In the genomic region with DNA sequence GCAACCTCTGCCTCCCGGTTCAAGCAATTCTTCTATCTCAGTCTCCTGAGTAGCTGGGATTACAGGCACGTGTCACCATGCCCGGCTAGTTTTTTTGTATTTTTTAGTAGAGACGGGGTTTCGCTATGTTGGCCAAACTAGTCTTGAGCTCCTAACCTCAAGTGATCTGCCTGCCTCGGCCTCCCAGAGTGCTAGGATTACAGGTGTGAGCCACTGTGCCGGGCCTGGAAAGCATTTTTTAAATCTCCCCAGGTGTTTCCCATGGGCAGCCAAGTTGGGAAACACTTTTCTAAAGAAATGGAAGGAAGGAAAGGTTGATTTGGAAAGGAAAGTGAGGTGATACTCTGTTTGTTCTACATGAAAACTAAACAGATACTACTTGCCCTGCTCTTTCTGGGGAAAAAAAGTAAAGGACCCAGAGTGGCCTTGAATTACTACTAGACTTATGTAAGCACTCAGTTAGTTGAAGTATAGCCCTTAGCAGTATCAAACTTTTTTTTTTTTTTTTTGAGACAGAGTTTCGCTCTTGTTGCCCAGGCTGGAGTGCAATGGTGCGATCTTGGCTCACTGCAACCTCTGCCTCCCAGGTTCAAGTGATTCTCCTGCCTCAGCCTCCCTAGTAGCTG, we compare ENCODE assay signal across 11 cellular contexts. TPM values are rescaled to one million over a fixed set of nuclear protein-coding genes. Genes with fewer than 3 reads are reported as not detected.
"Had no signal": no experiment of that assay in that cellular context is flagged by ENCODE, and none has a peak within 500 bp of the region (broad histone marks: within the 10 kb centered on the region; RNA-seq: fewer than 3 reads in every experiment).

No MANE protein-coding gene starts in this region.

RNA-seq across cellular contexts. Expression of gene VRTN, which starts 18.2 kb away (rescaled TPM):
- total RNA-seq: activated CD4-positive, alpha-beta memory T cell treated with anti-CD3 and anti-CD28 coated beads, Interleukin-2, amount 10 ng/mL, durations not matched to agents 7 days and 5 days; activated CD4-positive, alpha-beta T cell treated with anti-CD3 and anti-CD28 coated beads for 36 hours; activated CD4-positive, alpha-beta T cell treated with anti-CD3 and anti-CD28 coated beads, Interleukin-2, amount 10 ng/mL, durations not matched to agents 7 days and 5 days; activated CD8-positive, alpha-beta memory T cell treated with anti-CD3 and anti-CD28 coated beads, Interleukin-2, amount 10 ng/mL, durations not matched to agents 7 days and 5 days; activated CD8-positive, alpha-beta T cell treated with anti-CD3 and anti-CD28 coated beads, Interleukin-2, amount 10 ng/mL, durations not matched to agents 7 days and 5 days; activated naive CD8-positive, alpha-beta T cell treated with anti-CD3 and anti-CD28 coated beads, Interleukin-2, amount 10 ng/mL, durations not matched to agents 7 days and 5 days; activated T-helper 2 cell treated with anti-CD3 and anti-CD28 coated beads, Interferon-gamma antibody, Interleukin-2, Interleukin-4, amounts not matched to agents 10 μg/mL and 5 μg/mL and 100 μg/mL, durations not matched to agents 14 hours and 24 hours and 36 hours; ascending aorta; bronchial epithelial cell; cardiac septum had no signal
- polyA plus RNA-seq: adipose tissue had no signal
